9 cellular contexts compared by ENCODE assay signal in genomic region chr15:33022629-33023028, GRCh38.
DNase-seq lines count a peak whose midpoint lies in the region; ATAC-seq and TF ChIP-seq lines count a peak whose summit lies in the region.
"Had no signal": no experiment of that assay in that cellular context is flagged by ENCODE, and none has a peak within 500 bp of the region (broad histone marks: within the 10 kb centered on the region; RNA-seq: fewer than 3 reads in every experiment).

No MANE protein-coding gene starts in this region.

- H3K4me1 Mint-ChIP-seq in T-helper 17 cell (peaks cover 11% of the 10 kb centered on the region), glutamatergic neuron (ENCODE audit: low read depth, unreplicated experiment) (peaks cover 7% of the 10 kb centered on the region)

- peak overlapping the region; percentile 31 for H3K4me3 Mint-ChIP-seq in T-helper 17 cell
- no peak overlapping the region for H3K4me3 Mint-ChIP-seq in glutamatergic neuron (ENCODE audit: unreplicated experiment)

- DNase-seq in HCEC 1CT (peak; percentile 62), T-helper 17 cell (no peak), glutamatergic neuron (no peak), skeletal muscle cell (ENCODE audit: low read depth) (peak; percentile 45), retina (no peak), RKO (ENCODE audit: low spot score) (no peak)
- no peak for DNase-seq in activated CD4-positive, alpha-beta T cell treated with anti-CD3 and anti-CD28 coated beads, Interleukin-2, amount 50 U/mL, for 1 hour
- DNase-seq: GOT3 had no signal

- no peaks in the 10 kb centered on the region for H3K27me3 Mint-ChIP-seq in T-helper 17 cell
- no peaks in the 10 kb centered on the region for H3K27me3 Mint-ChIP-seq in glutamatergic neuron (ENCODE audit: unreplicated experiment)

- TF ChIP-seq CTCF in glutamatergic neuron (IDR thresholded peaks at IDR 0.05; ENCODE audit: partially characterized antibody, unreplicated experiment) = no peak

- no peaks in the 10 kb centered on the region for H3K36me3 Mint-ChIP-seq in T-helper 17 cell (ENCODE audit: low read depth)
- no peaks in the 10 kb centered on the region for H3K36me3 Mint-ChIP-seq in glutamatergic neuron (ENCODE audit: unreplicated experiment)

- H3K27ac Mint-ChIP-seq in T-helper 17 cell = peak overlapping the region; percentile 75
- H3K27ac Mint-ChIP-seq in glutamatergic neuron (ENCODE audit: unreplicated experiment) = peak overlapping the region; percentile 29

- no peak overlapping the region for H3K4me3 ChIP-seq in skeletal muscle cell (ENCODE audit: low read depth, low read length)

- no peaks in the 10 kb centered on the region for H3K9me3 Mint-ChIP-seq in glutamatergic neuron (ENCODE audit: unreplicated experiment)

- ATAC-seq in T-helper 17 cell (no peak), GM18498 (IDR thresholded peaks at IDR 0.05; ENCODE audit: unreplicated experiment) (no peak)

- H3K9me3 ChIP-seq in T-helper 17 cell (ENCODE audit: control insufficient read depth, low read length, poor library complexity, severe bottlenecking) = no peaks in the 10 kb centered on the region

Comparison
In these comparisons a context has a peak if more than half of its experiments do, and no peak if none do; other contexts are left out.
1. DNase-seq: peak in HCEC 1CT (single experiment) and skeletal muscle cell (single experiment); none in T-helper 17 cell (0 of 3), glutamatergic neuron (single experiment), retina (single experiment), RKO (single experiment) and activated CD4-positive, alpha-beta T cell treated with anti-CD3 and anti-CD28 coated beads, Interleukin-2, amount 50 U/mL, for 1 hour (single experiment).